In genomic region chr5:132419517-132420468, GRCh38 we compare ENCODE assay signal across 1 cellular context.
A peak's percentile ranks its signal among the peaks of the same experiment; 100 is the strongest.
TF ChIP-seq lines count a peak whose summit lies in the region.

No MANE protein-coding gene starts in this region.

TF ChIP-seq in GM12878, 131 proteins besides CTCF, POLR2A, EP300 and RAD21 (continued from another document and continues in another):
- TF ChIP-seq MEF2B (IDR thresholded peaks at IDR 0.05; ENCODE audit: partially characterized antibody, poor library complexity, severe bottlenecking) (peak; percentile 40), ZNF592 (IDR thresholded peaks at IDR 0.05) (peak; percentile 57; the same call in 1 of the 2 replicates), SREBF2 (IDR thresholded peaks at IDR 0.05; ENCODE audit: low read length) (no peak), POLR2AphosphoS2 (IDR thresholded peaks at IDR 0.05; ENCODE audit: low read depth, low read length) (no peak), ZNF207 (IDR thresholded peaks at IDR 0.05; ENCODE audit: borderline replicate concordance) (no peak), DPF2 (IDR thresholded peaks at IDR 0.05) (no peak), HDGF (IDR thresholded peaks at IDR 0.05) (0 out of 2 replicates have a peak, but pooled peaks have one; percentile 52), ZBTB40 (IDR thresholded peaks at IDR 0.05; ENCODE audit: borderline replicate concordance) (no peak), CEBPZ (IDR thresholded peaks at IDR 0.05; ENCODE audit: low read depth, low read length) (no peak), FOXM1 (IDR thresholded peaks at IDR 0.05; ENCODE audit: low read depth, low read length) (no peak), POLR2AphosphoS5 (IDR thresholded peaks at IDR 0.05; ENCODE audit: low read length) (no peak), MXI1 (IDR thresholded peaks at IDR 0.05; ENCODE audit: low read depth, low read length) (no peak), TARDBP (IDR thresholded peaks at IDR 0.05; ENCODE audit: borderline replicate concordance) (no peak), ETV6 (conservative IDR thresholded peaks at IDR 0.05 in 1 of 2, IDR thresholded peaks at IDR 0.05 in 1 of 2; ENCODE audit: borderline replicate concordance in 1 of 2, low read depth in 1 of 2) (no peak), ATF3 (IDR thresholded peaks at IDR 0.05; ENCODE audit: borderline replicate concordance, extremely low read depth, low read depth, low read length) (no peak), HSF1 (IDR thresholded peaks at IDR 0.05; ENCODE audit: low read depth, low read length) (0 out of 2 replicates have a peak, but pooled peaks have one; percentile 16), JUNB (IDR thresholded peaks at IDR 0.05) (no peak), KLF5 (IDR thresholded peaks at IDR 0.05; ENCODE audit: partially characterized antibody) (peak; percentile 22), BHLHE40 (IDR thresholded peaks at IDR 0.05; ENCODE audit: borderline replicate concordance in 1 of 2, low read depth in 2 of 2, low read length in 1 of 2) (no peak; a peak in 1 of 4 replicates), ZBTB11 (CRISPR knock-in tag; IDR thresholded peaks at IDR 0.05) (no peak), ZNF384 (IDR thresholded peaks at IDR 0.05; ENCODE audit: borderline replicate concordance, low read depth, low read length) (no peak), PRDM15 (CRISPR knock-in tag; IDR thresholded peaks at IDR 0.05) (no peak), KAT2A (conservative IDR thresholded peaks at IDR 0.05; ENCODE audit: control insufficient read depth, low read depth, low read length) (no peak), YY1 (IDR thresholded peaks at IDR 0.05; ENCODE audit: low read depth, low read length) (peak; percentile 93), STAT1 (conservative IDR thresholded peaks at IDR 0.05) (no peak), POU2F2 (IDR thresholded peaks at IDR 0.05; ENCODE audit: borderline replicate concordance, low read depth, low read length) (0 out of 3 replicates have a peak, but pooled peaks have one; percentile 10), ASH2L (IDR thresholded peaks at IDR 0.05; ENCODE audit: borderline replicate concordance, low read depth) (no peak), EGR1 (IDR thresholded peaks at IDR 0.05; ENCODE audit: borderline replicate concordance in 1 of 2, low read depth in 2 of 2, low read length in 2 of 2) (no peak), ZNF217 (IDR thresholded peaks at IDR 0.05) (no peak), SMAD5 (IDR thresholded peaks at IDR 0.05; ENCODE audit: low read depth) (no peak), RFX5 (IDR thresholded peaks at IDR 0.05; ENCODE audit: low read depth, low read length) (no peak), ESRRA (IDR thresholded peaks at IDR 0.05; ENCODE audit: low read length) (no peak), CBX5 (IDR thresholded peaks at IDR 0.05; ENCODE audit: low read depth) (no peak), SMC3 (IDR thresholded peaks at IDR 0.05; ENCODE audit: borderline replicate concordance, low read length) (peak; percentile 76), STAT3 (IDR thresholded peaks at IDR 0.05; ENCODE audit: low read depth, low read length) (no peak), NRF1 (conservative IDR thresholded peaks at IDR 0.05; ENCODE audit: low read depth, low read length) (no peak), CREM (IDR thresholded peaks at IDR 0.05; ENCODE audit: low read depth) (no peak), HDAC6 (IDR thresholded peaks at IDR 0.05; ENCODE audit: unreplicated experiment) (no peak), NBN (IDR thresholded peaks at IDR 0.05) (peak; percentile 51; the same call in 1 of the 2 replicates), CBFB (IDR thresholded peaks at IDR 0.05; ENCODE audit: low read depth) (no peak), MAX (IDR thresholded peaks at IDR 0.05; ENCODE audit: low read depth, low read length) (0 out of 2 replicates have a peak, but pooled peaks have one; percentile 21), RCOR1 (conservative IDR thresholded peaks at IDR 0.05; ENCODE audit: low read depth, low read length) (no peak)
